18 cellular contexts compared by ENCODE assay signal in genomic region chr14:56243110-56243509, GRCh38.
"Had no signal": no experiment of that assay in that cellular context is flagged by ENCODE, and none has a peak within 500 bp of the region (broad histone marks: within the 10 kb centered on the region; RNA-seq: fewer than 3 reads in every experiment).

No MANE protein-coding gene starts in this region.

- H3K9me3 Mint-ChIP-seq: activated naive CD8-positive, alpha-beta T cell treated with anti-CD3 and anti-CD28 coated beads for 36 hours; nephron had no signal

- ATAC-seq: body of pancreas, left colon, lower lobe of right lung, T-helper 17 cell, upper lobe of right lung had no signal

- H3K4me3 ChIP-seq: body of pancreas, dorsolateral prefrontal cortex, lower lobe of right lung, upper lobe of right lung had no signal

- H3K27ac Mint-ChIP-seq: activated naive CD8-positive, alpha-beta T cell treated with anti-CD3 and anti-CD28 coated beads for 36 hours; nephron; T-helper 17 cell had no signal

- H3K36me3 Mint-ChIP-seq: activated naive CD8-positive, alpha-beta T cell treated with anti-CD3 and anti-CD28 coated beads for 36 hours had no signal

- H3K36me3 ChIP-seq: lower lobe of right lung, upper lobe of right lung had no signal

- H3K4me3 Mint-ChIP-seq: activated naive CD8-positive, alpha-beta T cell treated with anti-CD3 and anti-CD28 coated beads for 36 hours; nephron; T-helper 17 cell had no signal

- H3K4me1 Mint-ChIP-seq: activated naive CD8-positive, alpha-beta T cell treated with anti-CD3 and anti-CD28 coated beads for 36 hours; T-helper 17 cell had no signal

- H3K9me3 ChIP-seq: body of pancreas, lower lobe of right lung, upper lobe of right lung had no signal

- H3K4me1 ChIP-seq: lower lobe of right lung, upper lobe of right lung had no signal

- H3K27me3 ChIP-seq: body of pancreas, dorsolateral prefrontal cortex, upper lobe of right lung had no signal

- DNase-seq: activated CD4-positive, alpha-beta T cell treated with anti-CD3 and anti-CD28 coated beads for 1 hour; activated CD4-positive, alpha-beta T cell treated with anti-CD3 and anti-CD28 coated beads, Interleukin-2, amount 50 U/mL, for 48 hours; activated naive CD8-positive, alpha-beta T cell treated with anti-CD3 and anti-CD28 coated beads for 36 hours; amygdala; body of pancreas; dorsolateral prefrontal cortex; hippocampal formation; islet precursor cell; left colon; lower lobe of right lung; midbrain; occipital lobe; retina; stimulated activated naive CD4-positive, alpha-beta T cell; T-helper 17 cell; upper lobe of right lung had no signal

- H3K27me3 Mint-ChIP-seq: activated naive CD8-positive, alpha-beta T cell treated with anti-CD3 and anti-CD28 coated beads for 36 hours; T-helper 17 cell had no signal

- H3K27ac ChIP-seq: body of pancreas, dorsolateral prefrontal cortex, lower lobe of right lung, upper lobe of right lung, VCaP had no signal
